Comparison of ENCODE assay signal across 21 cellular contexts in the genomic region with DNA sequence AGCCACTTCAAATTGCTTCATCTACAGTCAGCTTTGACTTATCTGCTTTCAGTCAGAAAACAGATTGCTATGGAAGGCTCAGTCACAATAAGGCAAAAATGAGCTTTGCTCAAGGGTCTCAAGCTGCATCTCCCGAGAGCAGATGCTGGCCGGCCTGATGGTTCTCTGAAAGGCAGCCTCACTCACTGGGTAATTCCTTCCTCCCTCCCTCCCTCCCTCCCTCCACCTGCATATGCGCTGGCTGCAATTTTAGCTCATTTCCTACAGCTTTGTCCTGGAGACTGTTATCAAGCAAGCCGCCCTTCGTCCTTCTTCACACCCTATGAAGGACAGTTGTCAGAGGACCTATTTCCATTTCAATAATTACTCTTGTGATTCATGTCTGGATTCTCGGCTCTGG. TPM values are rescaled to one million over a fixed set of nuclear protein-coding genes. Genes with fewer than 3 reads are reported as not detected.
DNase-seq lines count a peak whose midpoint lies in the region; ATAC-seq and TF ChIP-seq lines count a peak whose summit lies in the region.
"Had no signal": no experiment of that assay in that cellular context is flagged by ENCODE, and none has a peak within 500 bp of the region (broad histone marks: within the 10 kb centered on the region; RNA-seq: fewer than 3 reads in every experiment).

No MANE protein-coding gene starts in this region.

- no peaks in the 10 kb centered on the region for H3K9me3 ChIP-seq in left ventricle myocardium inferior (replicated peaks)
- H3K9me3 ChIP-seq in iPS-20b (ENCODE audit: insufficient read depth, low read depth, low read length): no peaks in the 10 kb centered on the region
- H3K9me3 ChIP-seq: BE2C, SJSA1 had no signal

- H3K4me1 ChIP-seq in left ventricle myocardium inferior (peaks cover 26% of the 10 kb centered on the region), iPS-20b (ENCODE audit: insufficient read depth, low read length) (peaks cover 7% of the 10 kb centered on the region)
- H3K4me1 ChIP-seq: BE2C, SJSA1 had no signal

- no peak for TF ChIP-seq CTCF in left ventricle myocardium inferior (IDR thresholded peaks at IDR 0.05; ENCODE audit: borderline replicate concordance)

- H3K27me3 ChIP-seq in left ventricle myocardium inferior (ENCODE audit: low read depth) (peaks cover 25% of the 10 kb centered on the region), iPS-20b (ENCODE audit: insufficient read depth, low read length) (no peaks in the 10 kb centered on the region; the same call in 1 of the 2 replicates)
- H3K27me3 ChIP-seq: BE2C, SJSA1 had no signal

- ATAC-seq in Right ventricle myocardium superior (ENCODE audit: poor library complexity) (no peak), HG03521 (IDR thresholded peaks at IDR 0.05; ENCODE audit: unreplicated experiment) (no peak)
- ATAC-seq: HepG2, Panc1 had no signal

- H3K9ac ChIP-seq in iPS-20b (ENCODE audit: low read depth, low read length): no peak overlapping the region
- H3K9ac ChIP-seq: GM23248 had no signal

- intact Hi-C loops in left ventricle myocardium inferior (cut with micrococcal nuclease): no loop called here
- intact Hi-C loops in Right ventricle myocardium superior (cut with DNase I): no loop called here

- DNase-seq in left ventricle myocardium inferior (no peak), Right ventricle myocardium superior (no peak), SK-N-DZ (ENCODE audit: low spot score) (peak; percentile 65), NK-92 (lab: John Stamatoyannopoulos, UW; ENCODE audit: unreplicated experiment) (no peak)
- DNase-seq in activated CD8-positive, alpha-beta memory T cell treated with anti-CD3 and anti-CD28 coated beads, Interleukin-2, amount 50 U/mL, for 4 hours: no peak
- DNase-seq: BE2C; CD4-positive, CD25-positive, alpha-beta regulatory T cell; COR-L47; DMS 273 treated with DMSO at 0.1 percent for 48 hours; DND-41; GM23248; KBM-7; NCI-H1105 treated with DMSO at 0.1 percent for 48 hours; NCI-H187; NCI-H446 treated with DMSO at 0.1 percent for 48 hours; NCI-H774 had no signal

- H3K4me3 ChIP-seq in left ventricle myocardium inferior: no peak overlapping the region
- H3K4me3 ChIP-seq in iPS-20b (ENCODE audit: low read length): peak overlapping the region; percentile 13; the same call in 1 of the 2 replicates
- H3K4me3 ChIP-seq: GM23248, SJSA1 had no signal

- H3K27ac ChIP-seq in left ventricle myocardium inferior (replicated peaks): peak overlapping the region; percentile 71
- no peak overlapping the region for H3K27ac ChIP-seq in iPS-20b (ENCODE audit: low read length)
- H3K27ac ChIP-seq: GM23248, SJSA1 had no signal

- H3K36me3 ChIP-seq in left ventricle myocardium inferior: no peaks in the 10 kb centered on the region
- H3K36me3 ChIP-seq in iPS-20b (ENCODE audit: insufficient read depth, low read depth, low read length): no peaks in the 10 kb centered on the region
- H3K36me3 ChIP-seq: BE2C, SJSA1 had no signal

RNA-seq across cellular contexts. Expression of a gene that starts 1.6 kb away (rescaled TPM):
- total RNA-seq in left ventricle myocardium inferior: not detected
- total RNA-seq in Right ventricle myocardium superior: not detected
- polyA plus RNA-seq in SK-N-DZ (2014; cell fraction: cytosol; rRNA removed): not detected in 2 replicates
- not detected in 2 replicates for polyA plus RNA-seq in SK-N-DZ (2014; cell fraction: nucleus; rRNA removed)
- total RNA-seq: CD4-positive, CD25-positive, alpha-beta regulatory T cell; GM23248; HepG2; SJSA1 had no signal
- polyA plus RNA-seq: CD4-positive, CD25-positive, alpha-beta regulatory T cell; GM23248; HepG2 had no signal
